In the genomic region with DNA sequence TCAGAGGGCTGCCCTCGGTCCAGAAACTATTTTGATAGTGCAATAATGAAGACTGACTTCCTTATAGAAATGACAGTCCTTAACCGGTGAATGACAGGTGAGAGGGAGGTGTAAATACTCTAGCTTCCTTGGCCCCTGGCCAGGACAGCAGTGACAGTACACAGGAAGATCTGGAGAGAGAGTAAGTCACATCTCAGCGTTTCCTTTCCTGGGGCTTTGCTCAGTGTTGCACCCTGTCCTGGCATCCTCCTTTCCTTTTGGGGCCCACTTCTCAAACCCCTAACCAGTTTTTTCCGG, we compare ENCODE assay signal across 9 cellular contexts.
DNase-seq lines count a peak whose midpoint lies in the region; ATAC-seq and TF ChIP-seq lines count a peak whose summit lies in the region.
"Had no signal": no experiment of that assay in that cellular context is flagged by ENCODE, and none has a peak within 500 bp of the region (broad histone marks: within the 10 kb centered on the region; RNA-seq: fewer than 3 reads in every experiment).

No MANE protein-coding gene starts in this region.

- TF ChIP-seq CTCF in MCF 10A (IDR thresholded peaks at IDR 0.05; ENCODE audit: unreplicated experiment) = no peak
- TF ChIP-seq CTCF in mammary epithelial cell (conservative IDR thresholded peaks at IDR 0.05 in 1 of 2, IDR thresholded peaks at IDR 0.05 in 1 of 2; ENCODE audit: extremely low read depth in 1 of 2, insufficient read depth in 1 of 2, low read depth in 1 of 2, low read length in 2 of 2) = no peak
- TF ChIP-seq CTCF in colonic mucosa (IDR thresholded peaks at IDR 0.05) = no peak
- no peak for TF ChIP-seq CTCF in lower leg skin (IDR thresholded peaks at IDR 0.05)

- CTCF ChIA-PET in MCF 10A (lab: Yijun Ruan, JAX) (interaction anchor here (0.7 kb wide), 1 partner anchor 645 kb away, joined by 3 read pairs; no protein-coding TSS in a partner anchor), mammary epithelial cell (lab: Charles Lee; ENCODE audit: low non-redundant PET) (no interaction called here)

- no peak overlapping the region for H3K9ac ChIP-seq in mammary epithelial cell (ENCODE audit: insufficient read depth, low read length)
- no peak overlapping the region for H3K9ac ChIP-seq in colonic mucosa (ENCODE audit: low read depth in 2 of 2, low read length in 2 of 2)

- H2AFZ ChIP-seq in mammary epithelial cell (ENCODE audit: low read depth, low read length) = no peak overlapping the region

- H3K27ac Mint-ChIP-seq in MCF 10A (ENCODE audit: low read depth, unreplicated experiment) = peak overlapping the region; percentile 23

- H3K4me3 Mint-ChIP-seq in MCF 10A (ENCODE audit: unreplicated experiment) = no peak overlapping the region

- H3K27me3 Mint-ChIP-seq in MCF 10A (ENCODE audit: insufficient read depth, unreplicated experiment) = no peaks in the 10 kb centered on the region

- no peaks in the 10 kb centered on the region for H3K36me3 Mint-ChIP-seq in MCF 10A (ENCODE audit: insufficient read depth, unreplicated experiment)

- H3K27me3 ChIP-seq in mammary epithelial cell (ENCODE audit: insufficient read depth, low read length) (no peaks in the 10 kb centered on the region), colonic mucosa (no peaks in the 10 kb centered on the region), aorta (ENCODE audit: control insufficient read depth in 1 of 2, insufficient read depth in 2 of 2, low read length in 1 of 2) (no peaks in the 10 kb centered on the region)

- in situ Hi-C loops in mammary epithelial cell (cut with MboI; ENCODE audit: low sequenced_read_pairs in 2 of 2) = loop anchor here in 1 of 2 donors (25.0 kb wide), 1 partner anchor 242 kb away; no protein-coding TSS in a partner anchor

- BruUV-seq in MCF 10A (replicated peaks; lab: Mats Ljungman, UMichigan) (no TSS peak), mammary epithelial cell (replicated peaks; lab: Mats Ljungman, UMichigan) (no TSS peak)

- H3K9me3 ChIP-seq in mammary epithelial cell (replicated peaks; ENCODE audit: insufficient read depth, low read length) (no peaks in the 10 kb centered on the region), colonic mucosa (no peaks in the 10 kb centered on the region), aorta (ENCODE audit: control insufficient read depth, low read length) (no peaks in the 10 kb centered on the region)

- WGBS in mammary epithelial cell (ENCODE audit: low coverage, missing lambda C conversion rate) = 83% methylated on average over 4 of the region's 4 CpGs
- WGBS in aorta, 2 donors = 93 to 99% methylated on average over 4 of the region's 4 CpGs
- 72 to 75% methylated on average over 4 of the region's 4 CpGs for WGBS in lower leg skin, 2 donors

- H3K4me1 Mint-ChIP-seq in MCF 10A (ENCODE audit: insufficient read depth, unreplicated experiment) = peaks cover 17% of the 10 kb centered on the region

- H3K79me2 ChIP-seq in mammary epithelial cell (ENCODE audit: insufficient read depth, low read length) = no peaks in the 10 kb centered on the region

- peaks cover 20% of the 10 kb centered on the region for H3K4me1 ChIP-seq in mammary epithelial cell (ENCODE audit: insufficient read depth, low read length)
- H3K4me1 ChIP-seq in colonic mucosa = no peaks in the 10 kb centered on the region
- H3K4me1 ChIP-seq in aorta (ENCODE audit: control insufficient read depth in 1 of 2, insufficient read depth in 2 of 2, low read length in 2 of 2) = peaks cover 2 to 5% of the 10 kb centered on the region in 2 donors

- H3K9me3 Mint-ChIP-seq in MCF 10A (ENCODE audit: unreplicated experiment) = no peaks in the 10 kb centered on the region

- TF ChIP-seq POLR2A in lower leg skin (IDR thresholded peaks at IDR 0.05) = no peak

- no peak overlapping the region for H3K4me2 ChIP-seq in mammary epithelial cell (ENCODE audit: insufficient read depth, low read depth, low read length)

- H3K4me3 ChIP-seq in mammary epithelial cell (replicated peaks in 1 of 3; ENCODE audit: insufficient read depth in 1 of 3, low read depth in 2 of 3, low read length in 3 of 3) = no peak overlapping the region
- no peak overlapping the region for H3K4me3 ChIP-seq in colonic mucosa
- H3K4me3 ChIP-seq in aorta (ENCODE audit: low read length in 2 of 2) = no peak overlapping the region
- H3K4me3 ChIP-seq in lower leg skin (ENCODE audit: low read depth, poor library complexity, severe bottlenecking) = no peak overlapping the region

- POLR2A ChIA-PET in MCF 10A (lab: Yijun Ruan, JAX) = interaction anchor here (0.7 kb wide), 1 partner anchor 1573 kb away, joined by 3 read pairs; no protein-coding TSS in a partner anchor

- dilution Hi-C loops in mammary epithelial cell (cut with HindIII; ENCODE audit: low sequenced_read_pairs) = no loop called here

- H3K27ac ChIP-seq in mammary epithelial cell (ENCODE audit: insufficient read depth, low read depth, low read length) = no peak overlapping the region
- no peak overlapping the region for H3K27ac ChIP-seq in colonic mucosa
- H3K27ac ChIP-seq in aorta (ENCODE audit: low read depth in 1 of 2, low read length in 2 of 2) = no peak overlapping the region

- intact Hi-C loops in MCF 10A (cut with micrococcal nuclease) = no loop called here
- intact Hi-C loops in mammary epithelial cell (cut with micrococcal nuclease) = no loop called here
- intact Hi-C loops in colonic mucosa (cut with DNase I) = no loop called here
- intact Hi-C loops in aorta (cut with DNase I) = no loop called here
- intact Hi-C loops in lower leg skin (cut with DNase I; ENCODE audit: low total_unique reads) = no loop called here

- H3K36me3 ChIP-seq in mammary epithelial cell (ENCODE audit: insufficient read depth, low read length) (no peaks in the 10 kb centered on the region), colonic mucosa (no peaks in the 10 kb centered on the region), aorta (ENCODE audit: control insufficient read depth in 1 of 2, insufficient read depth in 2 of 2, low read length in 1 of 2) (no peaks in the 10 kb centered on the region)

- H4K20me1 ChIP-seq in mammary epithelial cell (ENCODE audit: insufficient read depth, low read length) = no peaks in the 10 kb centered on the region

- DNase-seq in MCF 10A (ENCODE audit: unreplicated experiment) = no peak
- DNase-seq in mammary epithelial cell = no peak
- DNase-seq in activated CD4-positive, alpha-beta T cell treated with anti-CD3 and anti-CD28 coated beads, Interleukin-2, amount 50 U/mL, for 4 hours = peak; percentile 19
- DNase-seq in colonic mucosa = peak; percentile 74
- no peak for DNase-seq in aorta
- DNase-seq in lower leg skin (ENCODE audit: low spot score in 2 of 2) = no peak
- DNase-seq: foreskin melanocyte had no signal

- no peak for ATAC-seq in HG02970 (IDR thresholded peaks at IDR 0.05; ENCODE audit: low FRiP score, unreplicated experiment)
- ATAC-seq in aorta (ENCODE audit: low FRiP score) = no peak
- ATAC-seq in GM19023 (IDR thresholded peaks at IDR 0.05; ENCODE audit: unreplicated experiment) = no peak

Comparison
In these comparisons a context has a peak if more than half of its experiments do, and no peak if none do; other contexts are left out.
1. DNase-seq: peak in activated CD4-positive, alpha-beta T cell treated with anti-CD3 and anti-CD28 coated beads, Interleukin-2, amount 50 U/mL, for 4 hours (2 of 2) and colonic mucosa (single experiment); none in MCF 10A (single experiment), mammary epithelial cell (single experiment), aorta (0 of 2) and lower leg skin (0 of 2).